Comparison of ENCODE assay signal across 1 cellular context in the genomic region with DNA sequence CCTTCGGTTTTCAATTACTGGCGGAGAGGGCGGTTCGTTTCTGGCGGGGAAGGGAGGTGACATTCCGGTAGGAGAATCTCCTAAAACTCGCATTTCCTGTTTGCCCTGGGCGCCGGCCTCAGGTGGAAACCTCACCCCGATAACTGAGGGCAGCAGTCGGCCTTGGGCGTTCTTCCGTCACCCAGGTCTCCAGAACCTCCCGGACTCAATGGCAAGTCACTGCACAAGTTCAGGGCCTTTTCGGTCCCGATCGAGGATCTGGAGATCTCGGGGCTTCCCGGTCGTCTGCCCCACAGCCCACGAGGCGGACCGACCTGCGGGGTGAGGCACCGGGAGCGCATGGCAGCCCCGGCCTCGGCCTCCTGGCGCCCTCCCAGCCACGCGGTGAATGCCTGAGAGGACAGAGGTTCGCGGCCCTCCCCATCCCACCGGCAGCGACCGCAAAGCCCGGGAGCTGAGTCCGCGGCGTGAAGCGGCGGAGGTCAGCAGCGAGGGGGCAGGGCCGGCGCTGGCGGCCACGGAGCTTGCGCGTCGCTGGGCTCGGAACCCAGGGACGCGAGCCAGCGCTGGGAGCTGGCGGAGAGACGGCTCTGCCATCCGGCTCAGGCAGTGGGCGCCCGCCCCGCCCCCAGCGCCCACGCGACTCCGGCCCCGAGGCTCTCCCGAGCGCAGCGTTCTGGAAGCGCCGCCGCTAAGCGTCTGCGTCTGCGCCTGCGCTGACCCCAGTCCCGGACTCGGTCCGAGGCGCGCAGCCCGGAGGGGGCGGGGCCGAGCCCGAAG.
A peak's percentile ranks its signal among the peaks of the same experiment; 100 is the strongest.
TF ChIP-seq lines count a peak whose summit lies in the region.

No MANE protein-coding gene starts in this region.

TF ChIP-seq in K562, 482 proteins besides CTCF, POLR2A, EP300 and RAD21 (continued from another document and continues in another):
- TF ChIP-seq, protein P1, sequence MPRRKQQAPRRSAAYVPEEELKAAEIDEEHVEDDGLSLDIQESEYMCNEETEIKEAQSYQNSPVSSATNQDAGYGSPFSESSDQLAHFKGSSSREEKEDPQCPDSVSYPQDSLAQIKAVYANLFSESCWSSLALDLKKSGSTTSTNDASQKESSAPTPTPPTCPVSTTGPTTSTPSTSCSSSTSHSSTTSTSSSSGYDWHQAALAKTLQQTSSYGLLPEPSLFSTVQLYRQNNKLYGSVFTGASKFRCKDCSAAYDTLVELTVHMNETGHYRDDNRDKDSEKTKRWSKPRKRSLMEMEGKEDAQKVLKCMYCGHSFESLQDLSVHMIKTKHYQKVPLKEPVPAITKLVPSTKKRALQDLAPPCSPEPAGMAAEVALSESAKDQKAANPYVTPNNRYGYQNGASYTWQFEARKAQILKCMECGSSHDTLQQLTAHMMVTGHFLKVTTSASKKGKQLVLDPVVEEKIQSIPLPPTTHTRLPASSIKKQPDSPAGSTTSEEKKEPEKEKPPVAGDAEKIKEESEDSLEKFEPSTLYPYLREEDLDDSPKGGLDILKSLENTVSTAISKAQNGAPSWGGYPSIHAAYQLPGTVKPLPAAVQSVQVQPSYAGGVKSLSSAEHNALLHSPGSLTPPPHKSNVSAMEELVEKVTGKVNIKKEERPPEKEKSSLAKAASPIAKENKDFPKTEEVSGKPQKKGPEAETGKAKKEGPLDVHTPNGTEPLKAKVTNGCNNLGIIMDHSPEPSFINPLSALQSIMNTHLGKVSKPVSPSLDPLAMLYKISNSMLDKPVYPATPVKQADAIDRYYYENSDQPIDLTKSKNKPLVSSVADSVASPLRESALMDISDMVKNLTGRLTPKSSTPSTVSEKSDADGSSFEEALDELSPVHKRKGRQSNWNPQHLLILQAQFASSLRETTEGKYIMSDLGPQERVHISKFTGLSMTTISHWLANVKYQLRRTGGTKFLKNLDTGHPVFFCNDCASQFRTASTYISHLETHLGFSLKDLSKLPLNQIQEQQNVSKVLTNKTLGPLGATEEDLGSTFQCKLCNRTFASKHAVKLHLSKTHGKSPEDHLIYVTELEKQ (CRISPR knock-in tag; IDR thresholded peaks at IDR 0.05): no peak
- TF ChIP-seq SMAD2 (IDR thresholded peaks at IDR 0.05; ENCODE audit: low read depth, low read length) (no peak), GATAD2B (IDR thresholded peaks at IDR 0.05; ENCODE audit: borderline replicate concordance) (peak; percentile 82), ZNF174 (CRISPR knock-in tag; IDR thresholded peaks at IDR 0.05) (no peak), MEF2A (IDR thresholded peaks at IDR 0.05; ENCODE audit: control insufficient read depth, low read depth, low read length) (no peak), ZFPM2 (CRISPR knock-in tag; IDR thresholded peaks at IDR 0.05) (no peak), NR1H2 (CRISPR knock-in tag; IDR thresholded peaks at IDR 0.05) (peak; percentile 92), ZNF696 (CRISPR knock-in tag; conservative IDR thresholded peaks at IDR 0.05) (no peak), SMARCE1 (IDR thresholded peaks at IDR 0.05) (0 out of 2 replicates have a peak, but pooled peaks have one; percentile 21), HNRNPLL (IDR thresholded peaks at IDR 0.05; ENCODE audit: low read depth, low read length, poor library complexity, severe bottlenecking) (no peak), TAF9B (IDR thresholded peaks at IDR 0.05; ENCODE audit: partially characterized antibody) (no peak), GABPB1 (CRISPR knock-in tag; IDR thresholded peaks at IDR 0.05) (peak; percentile 76), MEIS2 (IDR thresholded peaks at IDR 0.05; ENCODE audit: partially characterized antibody) (no peak), DPF2 (IDR thresholded peaks at IDR 0.05) (peak; percentile 13; the same call in 1 of the 2 replicates), ZNF785 (CRISPR knock-in tag; IDR thresholded peaks at IDR 0.05) (no peak), PYGO2 (tag; IDR thresholded peaks at IDR 0.05) (no peak), ZNF75A (CRISPR knock-in tag; IDR thresholded peaks at IDR 0.05) (no peak), SMARCC2 (IDR thresholded peaks at IDR 0.05; ENCODE audit: low read depth) (no peak; the same call in 1 of the 2 replicates), RNF2 (IDR thresholded peaks at IDR 0.05) (peak; percentile 72), SNIP1 (IDR thresholded peaks at IDR 0.05; ENCODE audit: low read depth) (no peak), ZNF766 (CRISPR knock-in tag; conservative IDR thresholded peaks at IDR 0.05) (peak; percentile 37; the same call in 1 of the 2 replicates), BRCA1 (IDR thresholded peaks at IDR 0.05) (no peak), BRCA1 (CRISPR knock-in tag; IDR thresholded peaks at IDR 0.05) (no peak), ZNF316 (IDR thresholded peaks at IDR 0.05) (no peak), NR3C1 (CRISPR knock-in tag; IDR thresholded peaks at IDR 0.05) (peak; percentile 95), CBX2 (IDR thresholded peaks at IDR 0.05; ENCODE audit: insufficient read depth, low read length, poor library complexity, severe bottlenecking) (no peak), XRCC3 (IDR thresholded peaks at IDR 0.05) (no peak), U2AF1 (optimal IDR thresholded peaks at IDR 0.05; ENCODE audit: low read depth, low read length) (peak; percentile 85), RFX7 (CRISPR knock-in tag; IDR thresholded peaks at IDR 0.05) (no peak), MBD2 (IDR thresholded peaks at IDR 0.05; ENCODE audit: borderline replicate concordance, low read depth) (peak; percentile 59; the same call in 1 of the 2 replicates), CC2D1A (IDR thresholded peaks at IDR 0.05) (peak; percentile 65; the same call in 1 of the 2 replicates)
- TF ChIP-seq, protein P2, sequence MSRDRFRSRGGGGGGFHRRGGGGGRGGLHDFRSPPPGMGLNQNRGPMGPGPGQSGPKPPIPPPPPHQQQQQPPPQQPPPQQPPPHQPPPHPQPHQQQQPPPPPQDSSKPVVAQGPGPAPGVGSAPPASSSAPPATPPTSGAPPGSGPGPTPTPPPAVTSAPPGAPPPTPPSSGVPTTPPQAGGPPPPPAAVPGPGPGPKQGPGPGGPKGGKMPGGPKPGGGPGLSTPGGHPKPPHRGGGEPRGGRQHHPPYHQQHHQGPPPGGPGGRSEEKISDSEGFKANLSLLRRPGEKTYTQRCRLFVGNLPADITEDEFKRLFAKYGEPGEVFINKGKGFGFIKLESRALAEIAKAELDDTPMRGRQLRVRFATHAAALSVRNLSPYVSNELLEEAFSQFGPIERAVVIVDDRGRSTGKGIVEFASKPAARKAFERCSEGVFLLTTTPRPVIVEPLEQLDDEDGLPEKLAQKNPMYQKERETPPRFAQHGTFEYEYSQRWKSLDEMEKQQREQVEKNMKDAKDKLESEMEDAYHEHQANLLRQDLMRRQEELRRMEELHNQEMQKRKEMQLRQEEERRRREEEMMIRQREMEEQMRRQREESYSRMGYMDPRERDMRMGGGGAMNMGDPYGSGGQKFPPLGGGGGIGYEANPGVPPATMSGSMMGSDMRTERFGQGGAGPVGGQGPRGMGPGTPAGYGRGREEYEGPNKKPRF (IDR thresholded peaks at IDR 0.05; ENCODE audit: low read depth, low read length): no peak
- TF ChIP-seq, protein P3, sequence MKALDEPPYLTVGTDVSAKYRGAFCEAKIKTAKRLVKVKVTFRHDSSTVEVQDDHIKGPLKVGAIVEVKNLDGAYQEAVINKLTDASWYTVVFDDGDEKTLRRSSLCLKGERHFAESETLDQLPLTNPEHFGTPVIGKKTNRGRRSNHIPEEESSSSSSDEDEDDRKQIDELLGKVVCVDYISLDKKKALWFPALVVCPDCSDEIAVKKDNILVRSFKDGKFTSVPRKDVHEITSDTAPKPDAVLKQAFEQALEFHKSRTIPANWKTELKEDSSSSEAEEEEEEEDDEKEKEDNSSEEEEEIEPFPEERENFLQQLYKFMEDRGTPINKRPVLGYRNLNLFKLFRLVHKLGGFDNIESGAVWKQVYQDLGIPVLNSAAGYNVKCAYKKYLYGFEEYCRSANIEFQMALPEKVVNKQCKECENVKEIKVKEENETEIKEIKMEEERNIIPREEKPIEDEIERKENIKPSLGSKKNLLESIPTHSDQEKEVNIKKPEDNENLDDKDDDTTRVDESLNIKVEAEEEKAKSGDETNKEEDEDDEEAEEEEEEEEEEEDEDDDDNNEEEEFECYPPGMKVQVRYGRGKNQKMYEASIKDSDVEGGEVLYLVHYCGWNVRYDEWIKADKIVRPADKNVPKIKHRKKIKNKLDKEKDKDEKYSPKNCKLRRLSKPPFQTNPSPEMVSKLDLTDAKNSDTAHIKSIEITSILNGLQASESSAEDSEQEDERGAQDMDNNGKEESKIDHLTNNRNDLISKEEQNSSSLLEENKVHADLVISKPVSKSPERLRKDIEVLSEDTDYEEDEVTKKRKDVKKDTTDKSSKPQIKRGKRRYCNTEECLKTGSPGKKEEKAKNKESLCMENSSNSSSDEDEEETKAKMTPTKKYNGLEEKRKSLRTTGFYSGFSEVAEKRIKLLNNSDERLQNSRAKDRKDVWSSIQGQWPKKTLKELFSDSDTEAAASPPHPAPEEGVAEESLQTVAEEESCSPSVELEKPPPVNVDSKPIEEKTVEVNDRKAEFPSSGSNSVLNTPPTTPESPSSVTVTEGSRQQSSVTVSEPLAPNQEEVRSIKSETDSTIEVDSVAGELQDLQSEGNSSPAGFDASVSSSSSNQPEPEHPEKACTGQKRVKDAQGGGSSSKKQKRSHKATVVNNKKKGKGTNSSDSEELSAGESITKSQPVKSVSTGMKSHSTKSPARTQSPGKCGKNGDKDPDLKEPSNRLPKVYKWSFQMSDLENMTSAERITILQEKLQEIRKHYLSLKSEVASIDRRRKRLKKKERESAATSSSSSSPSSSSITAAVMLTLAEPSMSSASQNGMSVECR (CRISPR knock-in tag; IDR thresholded peaks at IDR 0.05): peak; percentile 37; the same call in 1 of the 2 replicates
- TF ChIP-seq, protein P4, sequence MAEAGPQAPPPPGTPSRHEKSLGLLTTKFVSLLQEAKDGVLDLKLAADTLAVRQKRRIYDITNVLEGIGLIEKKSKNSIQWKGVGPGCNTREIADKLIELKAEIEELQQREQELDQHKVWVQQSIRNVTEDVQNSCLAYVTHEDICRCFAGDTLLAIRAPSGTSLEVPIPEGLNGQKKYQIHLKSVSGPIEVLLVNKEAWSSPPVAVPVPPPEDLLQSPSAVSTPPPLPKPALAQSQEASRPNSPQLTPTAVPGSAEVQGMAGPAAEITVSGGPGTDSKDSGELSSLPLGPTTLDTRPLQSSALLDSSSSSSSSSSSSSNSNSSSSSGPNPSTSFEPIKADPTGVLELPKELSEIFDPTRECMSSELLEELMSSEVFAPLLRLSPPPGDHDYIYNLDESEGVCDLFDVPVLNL (CRISPR knock-in tag; IDR thresholded peaks at IDR 0.05; ENCODE audit: low read depth): no peak
- TF ChIP-seq, protein P5, sequence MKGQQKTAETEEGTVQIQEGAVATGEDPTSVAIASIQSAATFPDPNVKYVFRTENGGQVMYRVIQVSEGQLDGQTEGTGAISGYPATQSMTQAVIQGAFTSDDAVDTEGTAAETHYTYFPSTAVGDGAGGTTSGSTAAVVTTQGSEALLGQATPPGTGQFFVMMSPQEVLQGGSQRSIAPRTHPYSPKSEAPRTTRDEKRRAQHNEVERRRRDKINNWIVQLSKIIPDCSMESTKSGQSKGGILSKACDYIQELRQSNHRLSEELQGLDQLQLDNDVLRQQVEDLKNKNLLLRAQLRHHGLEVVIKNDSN (CRISPR knock-in tag; IDR thresholded peaks at IDR 0.05): no peak
- TF ChIP-seq, protein P6, sequence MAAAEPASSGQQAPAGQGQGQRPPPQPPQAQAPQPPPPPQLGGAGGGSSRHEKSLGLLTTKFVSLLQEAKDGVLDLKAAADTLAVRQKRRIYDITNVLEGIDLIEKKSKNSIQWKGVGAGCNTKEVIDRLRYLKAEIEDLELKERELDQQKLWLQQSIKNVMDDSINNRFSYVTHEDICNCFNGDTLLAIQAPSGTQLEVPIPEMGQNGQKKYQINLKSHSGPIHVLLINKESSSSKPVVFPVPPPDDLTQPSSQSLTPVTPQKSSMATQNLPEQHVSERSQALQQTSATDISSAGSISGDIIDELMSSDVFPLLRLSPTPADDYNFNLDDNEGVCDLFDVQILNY (CRISPR knock-in tag; IDR thresholded peaks at IDR 0.05): no peak
- TF ChIP-seq, protein P7, sequence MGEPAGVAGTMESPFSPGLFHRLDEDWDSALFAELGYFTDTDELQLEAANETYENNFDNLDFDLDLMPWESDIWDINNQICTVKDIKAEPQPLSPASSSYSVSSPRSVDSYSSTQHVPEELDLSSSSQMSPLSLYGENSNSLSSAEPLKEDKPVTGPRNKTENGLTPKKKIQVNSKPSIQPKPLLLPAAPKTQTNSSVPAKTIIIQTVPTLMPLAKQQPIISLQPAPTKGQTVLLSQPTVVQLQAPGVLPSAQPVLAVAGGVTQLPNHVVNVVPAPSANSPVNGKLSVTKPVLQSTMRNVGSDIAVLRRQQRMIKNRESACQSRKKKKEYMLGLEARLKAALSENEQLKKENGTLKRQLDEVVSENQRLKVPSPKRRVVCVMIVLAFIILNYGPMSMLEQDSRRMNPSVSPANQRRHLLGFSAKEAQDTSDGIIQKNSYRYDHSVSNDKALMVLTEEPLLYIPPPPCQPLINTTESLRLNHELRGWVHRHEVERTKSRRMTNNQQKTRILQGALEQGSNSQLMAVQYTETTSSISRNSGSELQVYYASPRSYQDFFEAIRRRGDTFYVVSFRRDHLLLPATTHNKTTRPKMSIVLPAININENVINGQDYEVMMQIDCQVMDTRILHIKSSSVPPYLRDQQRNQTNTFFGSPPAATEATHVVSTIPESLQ (CRISPR knock-in tag; IDR thresholded peaks at IDR 0.05): peak; percentile 67; the same call in 1 of the 2 replicates
- TF ChIP-seq, protein P8, sequence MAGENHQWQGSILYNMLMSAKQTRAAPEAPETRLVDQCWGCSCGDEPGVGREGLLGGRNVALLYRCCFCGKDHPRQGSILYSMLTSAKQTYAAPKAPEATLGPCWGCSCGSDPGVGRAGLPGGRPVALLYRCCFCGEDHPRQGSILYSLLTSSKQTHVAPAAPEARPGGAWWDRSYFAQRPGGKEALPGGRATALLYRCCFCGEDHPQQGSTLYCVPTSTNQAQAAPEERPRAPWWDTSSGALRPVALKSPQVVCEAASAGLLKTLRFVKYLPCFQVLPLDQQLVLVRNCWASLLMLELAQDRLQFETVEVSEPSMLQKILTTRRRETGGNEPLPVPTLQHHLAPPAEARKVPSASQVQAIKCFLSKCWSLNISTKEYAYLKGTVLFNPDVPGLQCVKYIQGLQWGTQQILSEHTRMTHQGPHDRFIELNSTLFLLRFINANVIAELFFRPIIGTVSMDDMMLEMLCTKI (IDR thresholded peaks at IDR 0.05; ENCODE audit: partially characterized antibody): no peak
- TF ChIP-seq, protein P9, sequence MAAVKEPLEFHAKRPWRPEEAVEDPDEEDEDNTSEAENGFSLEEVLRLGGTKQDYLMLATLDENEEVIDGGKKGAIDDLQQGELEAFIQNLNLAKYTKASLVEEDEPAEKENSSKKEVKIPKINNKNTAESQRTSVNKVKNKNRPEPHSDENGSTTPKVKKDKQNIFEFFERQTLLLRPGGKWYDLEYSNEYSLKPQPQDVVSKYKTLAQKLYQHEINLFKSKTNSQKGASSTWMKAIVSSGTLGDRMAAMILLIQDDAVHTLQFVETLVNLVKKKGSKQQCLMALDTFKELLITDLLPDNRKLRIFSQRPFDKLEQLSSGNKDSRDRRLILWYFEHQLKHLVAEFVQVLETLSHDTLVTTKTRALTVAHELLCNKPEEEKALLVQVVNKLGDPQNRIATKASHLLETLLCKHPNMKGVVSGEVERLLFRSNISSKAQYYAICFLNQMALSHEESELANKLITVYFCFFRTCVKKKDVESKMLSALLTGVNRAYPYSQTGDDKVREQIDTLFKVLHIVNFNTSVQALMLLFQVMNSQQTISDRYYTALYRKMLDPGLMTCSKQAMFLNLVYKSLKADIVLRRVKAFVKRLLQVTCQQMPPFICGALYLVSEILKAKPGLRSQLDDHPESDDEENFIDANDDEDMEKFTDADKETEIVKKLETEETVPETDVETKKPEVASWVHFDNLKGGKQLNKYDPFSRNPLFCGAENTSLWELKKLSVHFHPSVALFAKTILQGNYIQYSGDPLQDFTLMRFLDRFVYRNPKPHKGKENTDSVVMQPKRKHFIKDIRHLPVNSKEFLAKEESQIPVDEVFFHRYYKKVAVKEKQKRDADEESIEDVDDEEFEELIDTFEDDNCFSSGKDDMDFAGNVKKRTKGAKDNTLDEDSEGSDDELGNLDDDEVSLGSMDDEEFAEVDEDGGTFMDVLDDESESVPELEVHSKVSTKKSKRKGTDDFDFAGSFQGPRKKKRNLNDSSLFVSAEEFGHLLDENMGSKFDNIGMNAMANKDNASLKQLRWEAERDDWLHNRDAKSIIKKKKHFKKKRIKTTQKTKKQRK (IDR thresholded peaks at IDR 0.05; ENCODE audit: borderline replicate concordance, low read depth, low read length): no peak
